ENCODE assay signal across 7 cellular contexts in genomic region chr1:146792738-146793137, GRCh38.
DNase-seq lines count a peak whose midpoint lies in the region; ATAC-seq, FAIRE-seq and TF ChIP-seq lines count a peak whose summit lies in the region.
"Not testable (repeated sequence)": the region's sequence is repeated elsewhere in the genome, so short reads cannot be mapped to it uniquely, and the experiment has no call there.

No MANE protein-coding gene starts in this region.

- not testable (repeated sequence) for H3K27ac ChIP-seq in prostate gland

- not testable (repeated sequence) for FAIRE-seq in bronchial epithelial cell (lab: Jason Lieb, UNC)

- H3K4me3 ChIP-seq in bronchial epithelial cell (ENCODE audit: low read depth, low read length); prostate gland: not testable (repeated sequence)

- H3K27ac Mint-ChIP-seq in nephron = peak overlapping the region; percentile 55 to 84 (median 55)

- not testable (repeated sequence) for H3K9me3 ChIP-seq in prostate gland

- not testable (repeated sequence) for H3K9me3 Mint-ChIP-seq in nephron

- not testable (repeated sequence) for H3K4me1 ChIP-seq in prostate gland (replicated peaks)

- 34% methylated on average over 4 of the region's 5 CpGs for WGBS in prostate gland

- peak; percentile 27 for DNase-seq in G401 (ENCODE audit: low spot score)
- DNase-seq in NCI-H146 treated with DMSO at 0.1 percent for 48 hours (lab: John Stamatoyannopoulos, UW; ENCODE audit: unreplicated experiment) = peak; percentile 10
- DNase-seq in RPMI7951 (ENCODE audit: low read depth) = peak; percentile 10
- DNase-seq in bronchial epithelial cell (ENCODE audit: low read depth) = peak; percentile 0
- not testable (repeated sequence) for DNase-seq in left ventricle myocardium superior
- peak; percentile 28 for DNase-seq in prostate gland (ENCODE audit: low spot score)

- not testable (repeated sequence) for H3K36me3 ChIP-seq in bronchial epithelial cell (ENCODE audit: control insufficient read depth, insufficient read depth, low read length); prostate gland

- H3K4me1 Mint-ChIP-seq in nephron = peaks cover 12% of the 10 kb centered on the region

- H3K36me3 Mint-ChIP-seq in nephron (ENCODE audit: low read depth) = not testable (repeated sequence)

- TF ChIP-seq POLR2A in prostate gland (IDR thresholded peaks at IDR 0.05) = not testable (repeated sequence)

- H3K27me3 ChIP-seq in bronchial epithelial cell (ENCODE audit: control insufficient read depth, insufficient read depth, low read length); prostate gland (replicated peaks; ENCODE audit: insufficient read depth): not testable (repeated sequence)

- in situ Hi-C loops in G401 (cut with HindIII; ENCODE audit: low sequenced_read_pairs) = not testable (repeated sequence)

- H3K4me3 Mint-ChIP-seq in nephron = peak overlapping the region in 2 of 3 experiments; percentile 18 to 53

- peak; percentile 48 for ATAC-seq in left ventricle myocardium superior

- TF ChIP-seq CTCF in bronchial epithelial cell (IDR thresholded peaks at IDR 0.05; ENCODE audit: insufficient read depth, low read length, severe bottlenecking); nephron (IDR thresholded peaks at IDR 0.05; ENCODE audit: unreplicated experiment in 3 of 3); prostate gland (IDR thresholded peaks at IDR 0.05): not testable (repeated sequence)

- intact Hi-C loops in left ventricle myocardium superior (cut with micrococcal nuclease); prostate gland (cut with DNase I): not testable (repeated sequence)

- not testable (repeated sequence) for H3K27me3 Mint-ChIP-seq in nephron (ENCODE audit: low read depth)
